27 cellular contexts compared by ENCODE assay signal in genomic region chr6:163904161-163904560, GRCh38.
"Had no signal": no experiment of that assay in that cellular context is flagged by ENCODE, and none has a peak within 500 bp of the region (broad histone marks: within the 10 kb centered on the region; RNA-seq: fewer than 3 reads in every experiment).

No MANE protein-coding gene starts in this region.

- H3K27me3 ChIP-seq: esophagus muscularis mucosa, foreskin keratinocyte, heart right ventricle, left lung, pancreas, sigmoid colon, testis, transverse colon had no signal

- H3K36me3 ChIP-seq: esophagus muscularis mucosa, heart right ventricle, left lung, lower lobe of right lung, pancreas, prostate gland, sigmoid colon, transverse colon had no signal

- H3K9me3 ChIP-seq: esophagus muscularis mucosa, heart right ventricle, left lung, lower lobe of right lung, pancreas, prostate gland, sigmoid colon, testis, transverse colon had no signal

- H3K4me3 ChIP-seq: esophagus muscularis mucosa, heart right ventricle, left lung, lower lobe of right lung, pancreas, prostate gland, sigmoid colon, testis, transverse colon had no signal

- H3K36me3 Mint-ChIP-seq: activated naive CD4-positive, alpha-beta T cell treated with anti-CD3 and anti-CD28 coated beads, Interleukin-2, amount 50 U/mL, for 72 hours; natural killer cell treated with Interleukin-12 subunit alpha and Interleukin-12 subunit beta and Interleukin-15 and Interleukin-18, amount 100 ng/mL, for 72 hours had no signal

- H3K9me3 Mint-ChIP-seq: activated T-cell treated with anti-CD3 and anti-CD28 coated beads, Interleukin-2, amount 50 U/mL, for 72 hours; natural killer cell treated with Interleukin-12 subunit alpha and Interleukin-12 subunit beta and Interleukin-15 and Interleukin-18, amount 100 ng/mL, for 72 hours had no signal

- H3K27ac ChIP-seq: esophagus muscularis mucosa, foreskin keratinocyte, heart right ventricle, left lung, lower lobe of right lung, pancreas, prostate gland, sigmoid colon, testis, transverse colon had no signal

- H3K27ac Mint-ChIP-seq: activated CD4-positive, alpha-beta T cell treated with anti-CD3 and anti-CD28 coated beads for 36 hours; activated naive CD4-positive, alpha-beta T cell treated with anti-CD3 and anti-CD28 coated beads, Interleukin-2, amount 50 U/mL, for 72 hours; activated T-cell treated with anti-CD3 and anti-CD28 coated beads, Interleukin-2, amount 50 U/mL, for 72 hours; natural killer cell treated with Interleukin-12 subunit alpha and Interleukin-12 subunit beta and Interleukin-15 and Interleukin-18, amount 100 ng/mL, for 72 hours had no signal

- H3K4me3 Mint-ChIP-seq: activated CD4-positive, alpha-beta T cell treated with anti-CD3 and anti-CD28 coated beads for 36 hours; activated T-cell treated with anti-CD3 and anti-CD28 coated beads, Interleukin-2, amount 50 U/mL, for 72 hours; natural killer cell treated with Interleukin-12 subunit alpha and Interleukin-12 subunit beta and Interleukin-15 and Interleukin-18, amount 100 ng/mL, for 72 hours had no signal

- H3K4me1 ChIP-seq: esophagus muscularis mucosa, foreskin keratinocyte, heart right ventricle, left lung, lower lobe of right lung, pancreas, prostate gland, sigmoid colon, testis, transverse colon had no signal

- DNase-seq: activated CD4-positive, alpha-beta T cell treated with anti-CD3 and anti-CD28 coated beads for 36 hours; activated CD4-positive, CD25-positive, alpha-beta regulatory T cell; activated naive CD4-positive, alpha-beta T cell; activated T-cell treated with anti-CD3 and anti-CD28 coated beads for 4 hours; activated T-cell treated with anti-CD3 and anti-CD28 coated beads, Interleukin-2, amount 50 U/mL, for 72 hours; anterior cingulate cortex; central memory CD4-positive, alpha-beta T cell; dermis blood vessel endothelial cell; effector CD4-positive, alpha-beta T cell; foreskin keratinocyte; heart right ventricle; kidney glomerular epithelial cell; left lung; lower lobe of right lung; mesenchymal stem cell; nucleus accumbens; pancreas; retina; sigmoid colon; stimulated activated CD4-positive, alpha-beta T cell treated with anti-CD3 and anti-CD28 coated beads, Interleukin-2, amount 100 ng/mL, for 48 hours; stimulated activated naive CD4-positive, alpha-beta T cell treated with Interleukin-2 at 50 U/mL for 16 hours; testis; transverse colon had no signal

- H3K4me1 Mint-ChIP-seq: activated CD4-positive, alpha-beta T cell treated with anti-CD3 and anti-CD28 coated beads for 36 hours had no signal
